Comparison of ENCODE assay signal across 8 cellular contexts in the genomic region with DNA sequence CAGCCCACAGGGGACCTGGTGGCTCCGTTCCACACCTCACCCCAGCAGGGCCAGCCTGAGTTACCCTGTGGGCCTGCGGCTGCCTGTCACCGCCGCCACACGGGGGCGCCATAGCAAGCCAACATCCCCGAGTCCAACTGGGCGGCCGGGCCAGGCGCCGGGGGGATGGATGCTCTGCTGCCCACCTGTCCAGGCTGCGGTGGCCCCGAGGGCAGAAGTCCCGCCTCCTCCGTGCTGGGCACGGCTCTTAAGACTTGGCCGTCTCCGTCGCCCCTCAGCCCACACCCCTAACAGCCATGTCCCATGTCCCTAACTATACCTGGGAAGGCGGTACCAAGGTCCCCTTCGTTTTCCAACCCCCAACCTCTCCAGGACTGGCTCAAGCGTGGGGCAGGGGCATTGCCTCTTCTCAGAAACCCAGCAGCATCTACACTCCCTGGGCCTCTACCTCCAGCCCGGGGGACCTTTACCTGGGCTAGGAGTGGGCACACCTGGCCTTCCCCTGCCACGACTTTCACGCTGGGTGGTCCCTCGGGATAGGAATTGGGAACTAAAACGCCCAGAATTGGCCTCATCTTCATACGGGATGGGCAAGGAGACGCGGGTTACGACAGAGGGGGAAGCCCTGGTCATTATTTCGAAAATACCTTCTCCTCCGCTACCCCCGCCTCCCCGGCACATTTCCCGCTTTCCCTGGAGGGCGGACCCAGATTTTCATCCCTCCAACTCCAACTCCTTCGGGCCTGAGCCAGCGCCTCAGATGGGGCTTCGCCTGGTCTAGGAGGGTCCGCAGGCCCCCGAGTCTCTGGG.
A peak's percentile ranks its signal among the peaks of the same experiment; 100 is the strongest.
DNase-seq lines count a peak whose midpoint lies in the region; ATAC-seq, FAIRE-seq and TF ChIP-seq lines count a peak whose summit lies in the region.

No MANE protein-coding gene starts in this region.

- no peak for ATAC-seq in HG03039 (IDR thresholded peaks at IDR 0.05; ENCODE audit: unreplicated experiment)

- in situ Hi-C loops in astrocyte of the cerebellum (cut with HindIII; ENCODE audit: low sequenced_read_pairs) = no loop called here

- peak overlapping the region; percentile 93 for H3K4me3 ChIP-seq in astrocyte of the cerebellum (ENCODE audit: low read depth, low read length)
- peak overlapping the region; percentile 58 for H3K4me3 ChIP-seq in retinal pigment epithelial cell (ENCODE audit: low read length)

- no peak for TF ChIP-seq POLR2A in H54 (IDR thresholded peaks at IDR 0.05; ENCODE audit: low read depth, low read length)

- DNase-seq in ELF-1 (ENCODE audit: low read depth, low spot score) (peak; percentile 91), H54 (ENCODE audit: insufficient read length, low spot score) (peak; percentile 87), NAMALWA (ENCODE audit: low spot score) (peak; percentile 84), T1000 (lab: John Stamatoyannopoulos, UW) (peak; percentile 49), astrocyte of the cerebellum (ENCODE audit: low read depth) (peak; percentile 20), hypothalamus (lab: John Stamatoyannopoulos, UW) (peak in 50 of 51 donors; percentile 15 to 84 (median 62)), retinal pigment epithelial cell (ENCODE audit: low read depth) (no peak)

- peak; percentile 89 for TF ChIP-seq CTCF in astrocyte of the cerebellum (IDR thresholded peaks at IDR 0.05; ENCODE audit: low read depth, low read length, missing control alignments)
- TF ChIP-seq CTCF in retinal pigment epithelial cell (conservative IDR thresholded peaks at IDR 0.05; ENCODE audit: low read depth, low read length) = peak; percentile 91

- FAIRE-seq in H54 (lab: Jason Lieb, UNC) = no peak
